1 cellular context compared by ENCODE assay signal in genomic region chr17:79793924-79794304, GRCh38.
TF ChIP-seq lines count a peak whose summit lies in the region.

No MANE protein-coding gene starts in this region.

TF ChIP-seq in SK-N-SH treated with all-trans-retinoic acid at 6 μM for 48 hours, 23 proteins besides CTCF, POLR2A, EP300 and RAD21 (continued from another document):
- TF ChIP-seq, protein P1, sequence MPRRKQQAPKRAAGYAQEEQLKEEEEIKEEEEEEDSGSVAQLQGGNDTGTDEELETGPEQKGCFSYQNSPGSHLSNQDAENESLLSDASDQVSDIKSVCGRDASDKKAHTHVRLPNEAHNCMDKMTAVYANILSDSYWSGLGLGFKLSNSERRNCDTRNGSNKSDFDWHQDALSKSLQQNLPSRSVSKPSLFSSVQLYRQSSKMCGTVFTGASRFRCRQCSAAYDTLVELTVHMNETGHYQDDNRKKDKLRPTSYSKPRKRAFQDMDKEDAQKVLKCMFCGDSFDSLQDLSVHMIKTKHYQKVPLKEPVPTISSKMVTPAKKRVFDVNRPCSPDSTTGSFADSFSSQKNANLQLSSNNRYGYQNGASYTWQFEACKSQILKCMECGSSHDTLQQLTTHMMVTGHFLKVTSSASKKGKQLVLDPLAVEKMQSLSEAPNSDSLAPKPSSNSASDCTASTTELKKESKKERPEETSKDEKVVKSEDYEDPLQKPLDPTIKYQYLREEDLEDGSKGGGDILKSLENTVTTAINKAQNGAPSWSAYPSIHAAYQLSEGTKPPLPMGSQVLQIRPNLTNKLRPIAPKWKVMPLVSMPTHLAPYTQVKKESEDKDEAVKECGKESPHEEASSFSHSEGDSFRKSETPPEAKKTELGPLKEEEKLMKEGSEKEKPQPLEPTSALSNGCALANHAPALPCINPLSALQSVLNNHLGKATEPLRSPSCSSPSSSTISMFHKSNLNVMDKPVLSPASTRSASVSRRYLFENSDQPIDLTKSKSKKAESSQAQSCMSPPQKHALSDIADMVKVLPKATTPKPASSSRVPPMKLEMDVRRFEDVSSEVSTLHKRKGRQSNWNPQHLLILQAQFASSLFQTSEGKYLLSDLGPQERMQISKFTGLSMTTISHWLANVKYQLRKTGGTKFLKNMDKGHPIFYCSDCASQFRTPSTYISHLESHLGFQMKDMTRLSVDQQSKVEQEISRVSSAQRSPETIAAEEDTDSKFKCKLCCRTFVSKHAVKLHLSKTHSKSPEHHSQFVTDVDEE (CRISPR knock-in tag; IDR thresholded peaks at IDR 0.05): no peak
- TF ChIP-seq RARB (CRISPR knock-in tag; IDR thresholded peaks at IDR 0.05): no peak
- no peak for TF ChIP-seq ARNTL (CRISPR knock-in tag; IDR thresholded peaks at IDR 0.05; ENCODE audit: borderline replicate concordance, low read depth)
- no peak for TF ChIP-seq ISL1 (CRISPR knock-in tag; IDR thresholded peaks at IDR 0.05)
- TF ChIP-seq PPARA (CRISPR knock-in tag; IDR thresholded peaks at IDR 0.05; ENCODE audit: borderline replicate concordance): no peak
- no peak for TF ChIP-seq ZC3H10 (CRISPR knock-in tag; IDR thresholded peaks at IDR 0.05)
- TF ChIP-seq ZNF8 (CRISPR knock-in tag; IDR thresholded peaks at IDR 0.05): no peak
- TF ChIP-seq, protein P2, sequence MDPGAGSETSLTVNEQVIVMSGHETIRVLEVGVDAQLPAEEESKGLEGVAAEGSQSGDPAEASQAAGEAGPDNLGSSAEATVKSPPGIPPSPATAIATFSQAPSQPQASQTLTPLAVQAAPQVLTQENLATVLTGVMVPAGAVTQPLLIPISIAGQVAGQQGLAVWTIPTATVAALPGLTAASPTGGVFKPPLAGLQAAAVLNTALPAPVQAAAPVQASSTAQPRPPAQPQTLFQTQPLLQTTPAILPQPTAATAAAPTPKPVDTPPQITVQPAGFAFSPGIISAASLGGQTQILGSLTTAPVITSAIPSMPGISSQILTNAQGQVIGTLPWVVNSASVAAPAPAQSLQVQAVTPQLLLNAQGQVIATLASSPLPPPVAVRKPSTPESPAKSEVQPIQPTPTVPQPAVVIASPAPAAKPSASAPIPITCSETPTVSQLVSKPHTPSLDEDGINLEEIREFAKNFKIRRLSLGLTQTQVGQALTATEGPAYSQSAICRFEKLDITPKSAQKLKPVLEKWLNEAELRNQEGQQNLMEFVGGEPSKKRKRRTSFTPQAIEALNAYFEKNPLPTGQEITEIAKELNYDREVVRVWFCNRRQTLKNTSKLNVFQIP (CRISPR knock-in tag; IDR thresholded peaks at IDR 0.05; ENCODE audit: borderline replicate concordance, low read depth): no peak
